30 cellular contexts compared by ENCODE assay signal in genomic region chr1:115153966-115154557, GRCh38.
"Had no signal": no experiment of that assay in that cellular context is flagged by ENCODE, and none has a peak within 500 bp of the region (broad histone marks: within the 10 kb centered on the region; RNA-seq: fewer than 3 reads in every experiment).

No MANE protein-coding gene starts in this region.

- H3K27me3 ChIP-seq: adrenal gland, body of pancreas, esophagus squamous epithelium, gastroesophageal sphincter had no signal

- H3K27ac ChIP-seq: adrenal gland, body of pancreas, epithelial cell of prostate, esophagus squamous epithelium, gastroesophageal sphincter had no signal

- FAIRE-seq: colon had no signal

- H3K4me3 ChIP-seq: adrenal gland, body of pancreas, esophagus squamous epithelium, gastroesophageal sphincter had no signal

- ATAC-seq: activated CD4-positive, alpha-beta T cell treated with anti-CD3 and anti-CD28 coated beads for 36 hours; activated CD8-positive, alpha-beta memory T cell treated with anti-CD3 and anti-CD28 coated beads, Interleukin-2, amount 10 ng/mL, durations not matched to agents 7 days and 5 days; activated CD8-positive, alpha-beta T cell treated with anti-CD3 and anti-CD28 coated beads, Interleukin-2, amount 10 ng/mL, durations not matched to agents 7 days and 5 days; activated naive CD8-positive, alpha-beta T cell treated with anti-CD3 and anti-CD28 coated beads, Interleukin-2, amount 50 U/mL, for 24 hours; body of pancreas; effector memory CD8-positive, alpha-beta T cell; gastroesophageal sphincter had no signal

- H3K4me1 ChIP-seq: body of pancreas had no signal

- DNase-seq: activated CD4-positive, alpha-beta memory T cell treated with anti-CD3 and anti-CD28 coated beads for 36 hours; activated CD4-positive, alpha-beta T cell treated with anti-CD3 and anti-CD28 coated beads for 36 hours; activated CD4-positive, alpha-beta T cell treated with anti-CD3 and anti-CD28 coated beads, Interleukin-2, amount 10 ng/mL, durations not matched to agents 24 days and 14 days; activated CD4-positive, CD25-positive, alpha-beta regulatory T cell; activated CD4-positive, CD25-positive, alpha-beta regulatory T cell treated with anti-CD3 and anti-CD28 coated beads, Interleukin-2, amount 50 U/mL, for 72 hours; activated CD8-positive, alpha-beta memory T cell treated with anti-CD3 and anti-CD28 coated beads, Interleukin-2, amount 10 ng/mL, durations not matched to agents 7 days and 5 days; activated CD8-positive, alpha-beta memory T cell treated with anti-CD3 and anti-CD28 coated beads, Interleukin-2, amount 50 U/mL, for 4 hours; activated CD8-positive, alpha-beta T cell treated with anti-CD3 and anti-CD28 coated beads, Interleukin-2, amount 10 ng/mL, durations not matched to agents 7 days and 5 days; activated effector memory CD4-positive, alpha-beta T cell treated with anti-CD3 and anti-CD28 coated beads, Interleukin-2, amount 50 U/mL, for 16 hours; activated naive CD4-positive, alpha-beta T cell treated with anti-CD3 and anti-CD28 coated beads for 36 hours; activated naive CD8-positive, alpha-beta T cell treated with anti-CD3 and anti-CD28 coated beads for 36 hours; activated naive CD8-positive, alpha-beta T cell treated with anti-CD3 and anti-CD28 coated beads, Interleukin-2, amount 50 U/mL, for 24 hours; activated T-cell treated with anti-CD3 and anti-CD28 coated beads, Interleukin-2, amount 50 U/mL, for 1 hour; activated T-cell treated with anti-CD3 and anti-CD28 coated beads, Interleukin-2, amount 50 U/mL, for 48 hours; adrenal gland; amygdala; aorta; body of pancreas; caudate nucleus; cortex of kidney; dermis blood vessel endothelial cell; effector CD4-positive, alpha-beta T cell; effector memory CD8-positive, alpha-beta T cell; esophagus squamous epithelium; foreskin melanocyte; glutamatergic neuron; T-helper 2 cell had no signal

- H3K9me3 ChIP-seq: adrenal gland, body of pancreas, esophagus squamous epithelium, gastroesophageal sphincter had no signal

- H3K36me3 ChIP-seq: adrenal gland, esophagus squamous epithelium, gastroesophageal sphincter had no signal
